Comparison of ENCODE assay signal across 8 cellular contexts in the genomic region with DNA sequence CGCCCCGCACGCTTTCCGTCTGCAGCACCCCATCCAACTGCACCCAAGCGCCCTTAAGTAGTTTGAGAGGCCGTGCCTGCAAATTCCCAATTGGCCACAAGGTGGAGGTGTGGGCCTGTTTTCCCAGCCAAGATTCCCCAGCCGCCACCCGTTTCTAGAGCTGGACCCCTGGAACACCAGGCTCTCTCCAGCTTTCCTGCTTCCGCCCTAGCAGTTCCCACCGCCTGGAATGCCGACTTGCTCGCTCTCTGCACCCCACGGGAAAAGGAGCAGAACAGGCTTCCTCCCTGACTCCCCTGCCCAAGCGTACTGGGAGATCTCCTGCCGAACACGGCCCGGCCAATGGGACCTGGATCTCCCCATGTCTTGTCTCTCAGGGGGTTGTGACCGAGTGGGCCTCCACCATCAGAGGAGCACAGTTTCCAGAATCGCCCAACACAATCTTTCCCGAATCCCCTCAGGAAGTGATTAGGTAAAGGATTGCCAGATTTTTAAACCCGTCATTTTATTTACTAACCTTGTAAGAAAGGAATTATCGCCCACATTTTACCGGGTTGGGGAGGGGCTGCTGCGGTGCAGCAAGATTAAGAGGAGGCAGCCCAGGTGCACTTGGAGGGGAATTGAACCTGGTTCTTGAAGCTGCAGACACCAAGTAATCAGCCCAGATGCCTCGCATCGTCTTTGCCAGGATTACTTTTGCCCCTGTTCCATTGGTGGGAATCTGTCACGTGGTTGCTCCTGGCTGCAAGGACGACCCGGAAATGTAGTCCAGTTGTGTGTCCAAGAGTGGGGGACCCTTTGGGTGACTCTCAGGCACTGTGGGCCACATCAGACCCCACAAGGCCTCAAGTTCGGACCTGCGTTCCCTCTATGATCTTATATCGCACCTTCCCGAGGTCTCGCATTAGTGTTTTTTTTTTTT. TPM values are rescaled to one million over a fixed set of nuclear protein-coding genes. Genes with fewer than 3 reads are reported as not detected.
A peak's percentile ranks its signal among the peaks of the same experiment; 100 is the strongest.
DNase-seq lines count a peak whose midpoint lies in the region; ATAC-seq and TF ChIP-seq lines count a peak whose summit lies in the region.

No MANE protein-coding gene starts in this region.

- H3K9ac ChIP-seq in NT2/D1 (ENCODE audit: insufficient read length, low read depth), result peak overlapping the region; percentile 94

- DNase-seq in GM06990 (ENCODE audit: extremely low read depth, insufficient read length), result peak; percentile 81
- DNase-seq in HT-29 (ENCODE audit: low spot score), result peak; percentile 99
- DNase-seq in NT2/D1 (ENCODE audit: low read depth, low spot score), result no peak
- DNase-seq in activated T-cell treated with anti-CD3 and anti-CD28 coated beads for 1 hour (ENCODE audit: low read depth), result peak; percentile 65
- peak; percentile 78 for DNase-seq in epithelial cell of esophagus (ENCODE audit: low read depth)
- DNase-seq in middle frontal gyrus (ENCODE audit: extremely low spot score, low spot score), result peak; percentile 88
- peak; percentile 50 to 59 for DNase-seq in stimulated activated CD8-positive, alpha-beta memory T cell treated with anti-CD3 and anti-CD28 coated beads, Interleukin-2, amount 100 ng/mL, for 1 hour (ENCODE audit: low read depth in 2 of 2)

- peaks cover 4% of the 10 kb centered on the region for H3K4me1 ChIP-seq in NT2/D1 (ENCODE audit: insufficient read depth, insufficient read length)

- no peaks in the 10 kb centered on the region for H3K27me3 ChIP-seq in GM06990 (replicated peaks; ENCODE audit: control insufficient read depth, insufficient read depth, low read length)
- no peaks in the 10 kb centered on the region for H3K27me3 ChIP-seq in NT2/D1 (ENCODE audit: insufficient read depth, insufficient read length)

- ATAC-seq in GM21528 (IDR thresholded peaks at IDR 0.05; ENCODE audit: low FRiP score, unreplicated experiment), result no peak

- H3K36me3 ChIP-seq in GM06990 (ENCODE audit: control insufficient read depth, insufficient read depth, low read length) (no peaks in the 10 kb centered on the region), NT2/D1 (ENCODE audit: insufficient read depth, insufficient read length, low read length) (no peaks in the 10 kb centered on the region)

- H3K9me3 ChIP-seq in NT2/D1 (ENCODE audit: insufficient read depth, low read length), result no peaks in the 10 kb centered on the region

- peak; percentile 77 for TF ChIP-seq CTCF in GM06990 (IDR thresholded peaks at IDR 0.05; ENCODE audit: insufficient read depth, low read length, poor library complexity, severe bottlenecking)
- TF ChIP-seq CTCF in epithelial cell of esophagus (IDR thresholded peaks at IDR 0.05; ENCODE audit: insufficient read depth, low read depth, low read length, missing control alignments), result peak; percentile 78

- H3K4me3 ChIP-seq in GM06990 (replicated peaks; ENCODE audit: low read depth, low read length) (peak overlapping the region; percentile 76), NT2/D1 (ENCODE audit: insufficient read length, low read depth) (peak overlapping the region; percentile 72), epithelial cell of esophagus (ENCODE audit: low read length) (peak overlapping the region; percentile 78)

RNA-seq across cellular contexts. Expression of a gene that starts 3.5 kb away (rescaled TPM):
- 0.08 and 1.2 TPM in 2 replicates for total RNA-seq in HT-29 (2014; rRNA removed; shearing (Covaris generic))

RNA-seq across cellular contexts. Expression of a gene that starts 7.3 kb away (rescaled TPM):
- 111 and 113 TPM in 2 replicates for total RNA-seq in HT-29 (2014; rRNA removed; shearing (Covaris generic))

RNA-seq across cellular contexts. Expression of a gene that starts 15.2 kb away (rescaled TPM):
- 256 and 257 TPM in 2 replicates for total RNA-seq in HT-29 (2014; rRNA removed; shearing (Covaris generic))

RNA-seq across cellular contexts. Expression of a gene that starts 39.7 kb away (rescaled TPM):
- total RNA-seq in HT-29 (2014; rRNA removed; shearing (Covaris generic)), result 3.5 and 7.1 TPM in 2 replicates

RNA-seq across cellular contexts. Expression of a gene that starts 49.8 kb away (rescaled TPM):
- not detected in 2 replicates for total RNA-seq in HT-29 (2014; rRNA removed; shearing (Covaris generic))
